1 cellular context compared by ENCODE assay signal in genomic region chr15:94532226-94532625, GRCh38.
TF ChIP-seq lines count a peak whose summit lies in the region.

No MANE protein-coding gene starts in this region.

TF ChIP-seq in liver, 16 proteins besides CTCF, POLR2A, EP300 and RAD21 (continued from another document):
- TF ChIP-seq REST (IDR thresholded peaks at IDR 0.05), result no peak
- TF ChIP-seq HNF4G (IDR thresholded peaks at IDR 0.05), result no peak
- peak; percentile 42 to 56 for TF ChIP-seq HNF4A (conservative IDR thresholded peaks at IDR 0.05)
- TF ChIP-seq FOXA2 (IDR thresholded peaks at IDR 0.05), result no peak
- TF ChIP-seq ZBTB33 (IDR thresholded peaks at IDR 0.05), result no peak
- TF ChIP-seq EGR1 (IDR thresholded peaks at IDR 0.05; ENCODE audit: low read depth in 2 of 2), result no peak
